In the genomic region with DNA sequence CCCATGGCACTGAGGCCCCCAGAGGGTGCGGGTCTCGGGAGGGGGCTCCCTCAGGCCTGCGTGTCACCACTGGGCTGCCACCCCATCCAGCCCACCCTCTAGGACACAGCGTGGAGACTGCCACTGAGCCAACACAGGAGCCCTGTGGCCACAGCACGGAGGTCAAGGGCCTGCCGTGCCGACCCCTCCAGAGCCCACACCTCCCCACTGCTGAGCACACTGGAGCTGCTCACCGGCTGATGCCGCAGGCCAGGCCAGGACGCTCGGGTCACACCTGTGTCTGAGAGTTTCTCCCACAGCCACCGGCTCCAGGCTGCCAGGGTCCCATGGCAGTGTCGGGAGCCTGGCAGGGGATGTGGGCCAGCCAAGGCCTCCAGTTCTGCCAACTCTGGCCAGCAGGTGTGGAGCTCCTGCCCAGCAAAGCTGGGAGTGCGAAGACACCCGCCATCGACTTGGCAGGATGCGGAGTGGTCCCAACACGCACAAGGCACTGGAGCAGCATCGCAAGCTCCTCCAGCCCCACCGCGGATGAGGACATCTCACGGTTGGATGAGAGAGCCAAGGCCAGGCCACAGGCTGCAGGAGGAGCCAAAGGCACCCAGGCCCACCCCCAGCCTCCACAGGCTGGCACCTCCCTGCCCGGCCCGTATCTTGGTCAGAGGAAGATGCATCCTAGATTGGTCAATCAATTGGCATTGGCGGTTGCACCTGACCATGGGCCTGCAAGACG, we compare ENCODE assay signal across 1 cellular context.
TF ChIP-seq lines count a peak whose summit lies in the region.

No MANE protein-coding gene starts in this region.

TF ChIP-seq in K562, 482 proteins besides CTCF, POLR2A, EP300 and RAD21:
- TF ChIP-seq, protein P1, sequence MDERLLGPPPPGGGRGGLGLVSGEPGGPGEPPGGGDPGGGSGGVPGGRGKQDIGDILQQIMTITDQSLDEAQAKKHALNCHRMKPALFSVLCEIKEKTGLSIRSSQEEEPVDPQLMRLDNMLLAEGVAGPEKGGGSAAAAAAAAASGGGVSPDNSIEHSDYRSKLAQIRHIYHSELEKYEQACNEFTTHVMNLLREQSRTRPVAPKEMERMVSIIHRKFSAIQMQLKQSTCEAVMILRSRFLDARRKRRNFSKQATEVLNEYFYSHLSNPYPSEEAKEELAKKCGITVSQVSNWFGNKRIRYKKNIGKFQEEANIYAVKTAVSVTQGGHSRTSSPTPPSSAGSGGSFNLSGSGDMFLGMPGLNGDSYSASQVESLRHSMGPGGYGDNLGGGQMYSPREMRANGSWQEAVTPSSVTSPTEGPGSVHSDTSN (CRISPR knock-in tag; IDR thresholded peaks at IDR 0.05; ENCODE audit: low read depth), result no peak
- TF ChIP-seq, protein P1 (tag; conservative IDR thresholded peaks at IDR 0.05; ENCODE audit: low read depth), result no peak
- 0 out of 2 replicates have a peak, but pooled peaks have one; percentile 24 for TF ChIP-seq POLR2G (IDR thresholded peaks at IDR 0.05; ENCODE audit: low read depth, low read length)
- TF ChIP-seq, protein P2, sequence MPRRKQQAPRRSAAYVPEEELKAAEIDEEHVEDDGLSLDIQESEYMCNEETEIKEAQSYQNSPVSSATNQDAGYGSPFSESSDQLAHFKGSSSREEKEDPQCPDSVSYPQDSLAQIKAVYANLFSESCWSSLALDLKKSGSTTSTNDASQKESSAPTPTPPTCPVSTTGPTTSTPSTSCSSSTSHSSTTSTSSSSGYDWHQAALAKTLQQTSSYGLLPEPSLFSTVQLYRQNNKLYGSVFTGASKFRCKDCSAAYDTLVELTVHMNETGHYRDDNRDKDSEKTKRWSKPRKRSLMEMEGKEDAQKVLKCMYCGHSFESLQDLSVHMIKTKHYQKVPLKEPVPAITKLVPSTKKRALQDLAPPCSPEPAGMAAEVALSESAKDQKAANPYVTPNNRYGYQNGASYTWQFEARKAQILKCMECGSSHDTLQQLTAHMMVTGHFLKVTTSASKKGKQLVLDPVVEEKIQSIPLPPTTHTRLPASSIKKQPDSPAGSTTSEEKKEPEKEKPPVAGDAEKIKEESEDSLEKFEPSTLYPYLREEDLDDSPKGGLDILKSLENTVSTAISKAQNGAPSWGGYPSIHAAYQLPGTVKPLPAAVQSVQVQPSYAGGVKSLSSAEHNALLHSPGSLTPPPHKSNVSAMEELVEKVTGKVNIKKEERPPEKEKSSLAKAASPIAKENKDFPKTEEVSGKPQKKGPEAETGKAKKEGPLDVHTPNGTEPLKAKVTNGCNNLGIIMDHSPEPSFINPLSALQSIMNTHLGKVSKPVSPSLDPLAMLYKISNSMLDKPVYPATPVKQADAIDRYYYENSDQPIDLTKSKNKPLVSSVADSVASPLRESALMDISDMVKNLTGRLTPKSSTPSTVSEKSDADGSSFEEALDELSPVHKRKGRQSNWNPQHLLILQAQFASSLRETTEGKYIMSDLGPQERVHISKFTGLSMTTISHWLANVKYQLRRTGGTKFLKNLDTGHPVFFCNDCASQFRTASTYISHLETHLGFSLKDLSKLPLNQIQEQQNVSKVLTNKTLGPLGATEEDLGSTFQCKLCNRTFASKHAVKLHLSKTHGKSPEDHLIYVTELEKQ (CRISPR knock-in tag; IDR thresholded peaks at IDR 0.05), result no peak
